17 cellular contexts compared by ENCODE assay signal in genomic region chr11:126333142-126333541, GRCh38.
"Had no signal": no experiment of that assay in that cellular context is flagged by ENCODE, and none has a peak within 500 bp of the region (broad histone marks: within the 10 kb centered on the region; RNA-seq: fewer than 3 reads in every experiment).

No MANE protein-coding gene starts in this region.

- H3K9me3 ChIP-seq: adrenal gland, gastroesophageal sphincter, stomach, thoracic aorta, uterus had no signal

- H3K27ac Mint-ChIP-seq: activated T-helper 2 cell treated with anti-CD3 and anti-CD28 coated beads, Interferon-gamma antibody, Interleukin-2, Interleukin-4, amounts not matched to agents 10 μg/mL and 5 μg/mL and 100 μg/mL, durations not matched to agents 14 hours and 24 hours and 36 hours had no signal

- H3K27me3 ChIP-seq: adrenal gland, gastroesophageal sphincter, hepatocyte, stomach, uterus had no signal

- ATAC-seq: gastroesophageal sphincter had no signal

- H3K4me1 ChIP-seq: uterus had no signal

- H3K36me3 ChIP-seq: adrenal gland, uterus had no signal

- H3K4me3 Mint-ChIP-seq: central memory CD8-positive, alpha-beta T cell; naive thymus-derived CD4-positive, alpha-beta T cell had no signal

- DNase-seq: activated CD4-positive, alpha-beta T cell treated with anti-CD3 and anti-CD28 coated beads for 4 hours; activated naive CD4-positive, alpha-beta T cell treated with anti-CD3 and anti-CD28 coated beads, Interleukin-2, amount 50 U/mL, for 16 hours; effector memory CD4-positive, alpha-beta T cell; kidney glomerular epithelial cell; naive thymus-derived CD4-positive, alpha-beta T cell; stimulated activated CD4-positive, alpha-beta T cell treated with anti-CD3 and anti-CD28 coated beads, Interleukin-2, amount 100 ng/mL, for 48 hours; stomach; T-helper 9 cell; uterus had no signal

- H3K4me3 ChIP-seq: adrenal gland, gastroesophageal sphincter, hepatocyte, lung, stomach, thoracic aorta, uterus had no signal

- H3K27ac ChIP-seq: thoracic aorta, VCaP had no signal

- H3K27me3 Mint-ChIP-seq: central memory CD8-positive, alpha-beta T cell; naive thymus-derived CD4-positive, alpha-beta T cell had no signal

- H3K9me3 Mint-ChIP-seq: activated T-helper 2 cell treated with anti-CD3 and anti-CD28 coated beads, Interferon-gamma antibody, Interleukin-2, Interleukin-4, amounts not matched to agents 10 μg/mL and 5 μg/mL and 100 μg/mL, durations not matched to agents 14 hours and 24 hours and 36 hours; central memory CD8-positive, alpha-beta T cell; naive thymus-derived CD4-positive, alpha-beta T cell had no signal
